8 cellular contexts compared by ENCODE assay signal in the genomic region with DNA sequence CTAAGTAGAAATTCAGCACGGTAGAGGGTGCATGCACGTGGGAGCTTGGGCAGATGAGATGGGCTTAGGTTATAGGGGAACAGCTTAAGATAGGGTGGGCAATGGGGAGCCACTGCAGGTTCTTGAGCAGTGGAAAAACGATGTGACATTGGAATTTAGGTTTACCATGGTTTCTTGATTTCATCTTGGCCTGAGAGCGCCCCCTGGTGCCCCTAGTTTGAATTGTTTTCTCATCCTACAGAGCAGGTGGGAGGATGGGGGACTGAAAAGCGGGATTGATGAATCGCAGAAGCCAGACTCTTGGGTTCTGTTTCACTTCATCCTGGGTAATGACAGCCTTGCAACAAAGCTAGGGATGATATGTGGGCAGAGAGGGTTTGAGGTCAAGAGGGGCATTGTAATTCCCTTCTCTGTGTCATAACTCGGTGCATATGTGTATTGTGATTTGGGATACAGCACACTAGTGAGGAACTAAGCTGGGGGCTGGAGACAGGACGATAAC. TPM values are rescaled to one million over a fixed set of nuclear protein-coding genes. Genes with fewer than 3 reads are reported as not detected.
A peak's percentile ranks its signal among the peaks of the same experiment; 100 is the strongest.
DNase-seq lines count a peak whose midpoint lies in the region; ATAC-seq lines count a peak whose summit lies in the region.

No MANE protein-coding gene starts in this region.

- no peaks in the 10 kb centered on the region for H3K9me3 Mint-ChIP-seq in activated naive CD4-positive, alpha-beta T cell treated with anti-CD3 and anti-CD28 coated beads for 36 hours

- H3K4me3 Mint-ChIP-seq in activated naive CD4-positive, alpha-beta T cell treated with anti-CD3 and anti-CD28 coated beads for 36 hours, result no peak overlapping the region

- CTCF ChIA-PET in activated naive CD4-positive, alpha-beta T cell treated with anti-CD3 and anti-CD28 coated beads for 36 hours (lab: Charles Lee), result interaction anchor here (0.6 to 4.4 kb wide), 44 partner anchors 8 to 282 kb away, joined by 3 to 70 read pairs (median 4); a partner anchor contains a TSS

- peak; percentile 24 for ATAC-seq in Right ventricle myocardium superior (ENCODE audit: poor library complexity)
- no peak for ATAC-seq in HG03095 (IDR thresholded peaks at IDR 0.05; ENCODE audit: unreplicated experiment)
- no peak for ATAC-seq in HG03139 (IDR thresholded peaks at IDR 0.05; ENCODE audit: unreplicated experiment)

- no peaks in the 10 kb centered on the region for H3K36me3 Mint-ChIP-seq in activated naive CD4-positive, alpha-beta T cell treated with anti-CD3 and anti-CD28 coated beads for 36 hours (ENCODE audit: low read depth)

- intact Hi-C loops in activated naive CD4-positive, alpha-beta T cell treated with anti-CD3 and anti-CD28 coated beads for 36 hours (cut with micrococcal nuclease), result loop anchor here (1.0 to 2.0 kb wide), 9 partner anchors 39 to 267 kb away; a partner anchor contains a TSS
- intact Hi-C loops in Right ventricle myocardium superior (cut with DNase I), result loop anchor here (5.0 to 10.0 kb wide), 2 partner anchors 116 to 179 kb away; a partner anchor contains a TSS

- DNase-seq in DMS153 treated with DMSO at 0.1 percent for 48 hours (lab: John Stamatoyannopoulos, UW; ENCODE audit: unreplicated experiment) (peak; percentile 21), LHCN-M2 (ENCODE audit: low read depth) (peak; percentile 61), SK-N-DZ (ENCODE audit: low spot score) (peak; percentile 92), Right ventricle myocardium superior (peak; percentile 78), putamen (ENCODE audit: low spot score) (peak; percentile 71)
- DNase-seq in activated naive CD4-positive, alpha-beta T cell treated with anti-CD3 and anti-CD28 coated beads for 36 hours, result peak; percentile 94

- peaks cover 6% of the 10 kb centered on the region for H3K27me3 Mint-ChIP-seq in activated naive CD4-positive, alpha-beta T cell treated with anti-CD3 and anti-CD28 coated beads for 36 hours (ENCODE audit: low read depth)

- H3K27ac Mint-ChIP-seq in activated naive CD4-positive, alpha-beta T cell treated with anti-CD3 and anti-CD28 coated beads for 36 hours, result no peak overlapping the region

- peaks cover 18% of the 10 kb centered on the region for H3K4me1 Mint-ChIP-seq in activated naive CD4-positive, alpha-beta T cell treated with anti-CD3 and anti-CD28 coated beads for 36 hours (ENCODE audit: low read depth)

RNA-seq across cellular contexts. Expression of a gene that starts 6.7 kb away (rescaled TPM):
- total RNA-seq in LHCN-M2 (2014; rRNA removed), result 11.0 and 29.5 TPM in 2 replicates
- polyA plus RNA-seq in LHCN-M2 (2012), result 11.0 TPM
- 53.3 and 95.1 TPM in 2 replicates for polyA plus RNA-seq in SK-N-DZ (2014; cell fraction: cytosol; rRNA removed)
- polyA plus RNA-seq in SK-N-DZ (2014; cell fraction: nucleus; rRNA removed), result 53.4 and 56.1 TPM in 2 replicates
- 1 to 10 TPM; 8.0 to 8.4 TPM for total RNA-seq in activated naive CD4-positive, alpha-beta T cell treated with anti-CD3 and anti-CD28 coated beads for 36 hours
- 41.9 TPM for total RNA-seq in Right ventricle myocardium superior

RNA-seq across cellular contexts. Expression of a gene that starts 10.7 kb away (rescaled TPM):
- total RNA-seq in LHCN-M2 (2014; rRNA removed), result 7.3 and 9.3 TPM in 2 replicates
- polyA plus RNA-seq in LHCN-M2 (2012), result 28.8 TPM
- polyA plus RNA-seq in SK-N-DZ (2014; cell fraction: cytosol; rRNA removed), result 10.5 and 11.5 TPM in 2 replicates
- polyA plus RNA-seq in SK-N-DZ (2014; cell fraction: nucleus; rRNA removed), result 4.7 and 6.0 TPM in 2 replicates
- total RNA-seq in activated naive CD4-positive, alpha-beta T cell treated with anti-CD3 and anti-CD28 coated beads for 36 hours, result 10 to 100 TPM; 46.1 to 47.0 TPM
- 12.9 TPM for total RNA-seq in Right ventricle myocardium superior

RNA-seq across cellular contexts. Expression of a gene that starts 17.1 kb away (rescaled TPM):
- total RNA-seq in LHCN-M2 (2014; rRNA removed) (9.1 and 9.9 TPM in 2 replicates), Right ventricle myocardium superior (15.1 TPM)
- 25.0 TPM for polyA plus RNA-seq in LHCN-M2 (2012)
- 0.18 and 0.46 TPM in 2 replicates for polyA plus RNA-seq in SK-N-DZ (2014; cell fraction: cytosol; rRNA removed)
- 0.20 TPM in 1 of 2 replicates, not detected in the other for polyA plus RNA-seq in SK-N-DZ (2014; cell fraction: nucleus; rRNA removed)
- not detected for total RNA-seq in activated naive CD4-positive, alpha-beta T cell treated with anti-CD3 and anti-CD28 coated beads for 36 hours

RNA-seq across cellular contexts. Expression of a gene that starts 22.9 kb away (rescaled TPM):
- total RNA-seq in LHCN-M2 (2014; rRNA removed) (not detected in 2 replicates), Right ventricle myocardium superior (not detected)
- 0.02 TPM for polyA plus RNA-seq in LHCN-M2 (2012)
- not detected in 2 replicates for polyA plus RNA-seq in SK-N-DZ (2014; cell fraction: cytosol; rRNA removed)
- not detected in 2 replicates for polyA plus RNA-seq in SK-N-DZ (2014; cell fraction: nucleus; rRNA removed)
- not detected for total RNA-seq in activated naive CD4-positive, alpha-beta T cell treated with anti-CD3 and anti-CD28 coated beads for 36 hours

RNA-seq across cellular contexts. Expression of a gene that starts 57.9 kb away (rescaled TPM):
- total RNA-seq in LHCN-M2 (2014; rRNA removed) (1.7 and 4.0 TPM in 2 replicates), Right ventricle myocardium superior (136 TPM)
- polyA plus RNA-seq in LHCN-M2 (2012), result 4.8 TPM
- polyA plus RNA-seq in SK-N-DZ (2014; cell fraction: cytosol; rRNA removed), result 0.28 and 1.1 TPM in 2 replicates
- 0.70 and 1.8 TPM in 2 replicates for polyA plus RNA-seq in SK-N-DZ (2014; cell fraction: nucleus; rRNA removed)
- total RNA-seq in activated naive CD4-positive, alpha-beta T cell treated with anti-CD3 and anti-CD28 coated beads for 36 hours, result under 1 TPM; 0.35 to 0.57 TPM

Comparison
In these comparisons a context has a peak if more than half of its experiments do, and no peak if none do; other contexts are left out.
1. DNase-seq: peak in every context shown above with its lines; median percentile 94 in activated naive CD4-positive, alpha-beta T cell treated with anti-CD3 and anti-CD28 coated beads for 36 hours; 92 in SK-N-DZ; 78 in Right ventricle myocardium superior; 71 in putamen; 61 in LHCN-M2; 21 in DMS153 treated with DMSO at 0.1 percent for 48 hours.
2. RNA of a gene that starts 17.1 kb away (total RNA-seq): 15.1 TPM in Right ventricle myocardium superior (single experiment) and 9.1 to 9.9 TPM in LHCN-M2; not detected in activated naive CD4-positive, alpha-beta T cell treated with anti-CD3 and anti-CD28 coated beads for 36 hours; every median in the first group is over 10 times any median in the second.